In genomic region chr19:10416380-10417257, GRCh38 we compare ENCODE assay signal across 8 cellular contexts. TPM values are rescaled to one million over a fixed set of nuclear protein-coding genes. Genes with fewer than 3 reads are reported as not detected.
DNase-seq lines count a peak whose midpoint lies in the region; ATAC-seq and TF ChIP-seq lines count a peak whose summit lies in the region.

No MANE protein-coding gene starts in this region.

- peaks cover 29% of the 10 kb centered on the region for H3K27me3 Mint-ChIP-seq in activated naive CD4-positive, alpha-beta T cell treated with anti-CD3 and anti-CD28 coated beads, Interleukin-2, amount 50 U/mL, for 24 hours

- H3K36me3 ChIP-seq in GM23248 (ENCODE audit: low read depth) (no peaks in the 10 kb centered on the region), MM.1S (replicated peaks; ENCODE audit: insufficient read depth, low read length) (no peaks in the 10 kb centered on the region), trophoblast cell (ENCODE audit: control insufficient read depth in 1 of 2, insufficient read depth in 2 of 2, low read length in 2 of 2) (no peaks in the 10 kb centered on the region), transverse colon (no peaks in the 10 kb centered on the region)

- peak overlapping the region; percentile 59 for H4K8ac ChIP-seq in trophoblast cell (ENCODE audit: low read depth, low read length)

- peak; percentile 96 for DNase-seq in ELF-1 (ENCODE audit: low read depth, low spot score)
- DNase-seq in GM23248, result peak; percentile 93
- peak; percentile 94 for DNase-seq in MM.1S
- peak; percentile 92 for DNase-seq in Right ventricle myocardium inferior (ENCODE audit: missing footprints)
- peak; percentile 95 to 98 for DNase-seq in trophoblast cell
- DNase-seq in transverse colon, result peak; percentile 90

- no peaks in the 10 kb centered on the region for H3K79me2 ChIP-seq in GM23248 (ENCODE audit: insufficient read depth)
- H3K79me2 ChIP-seq in MM.1S (ENCODE audit: low read length), result peaks cover 10% of the 10 kb centered on the region
- H3K79me2 ChIP-seq in trophoblast cell (ENCODE audit: control insufficient read depth, insufficient read depth, low read length, poor library complexity), result no peaks in the 10 kb centered on the region

- no peak overlapping the region for H4K91ac ChIP-seq in trophoblast cell (ENCODE audit: low read depth, low read length)

- TF ChIP-seq EP300 in transverse colon (IDR thresholded peaks at IDR 0.05; ENCODE audit: low read depth), result peak; percentile 21

- H3K4me2 ChIP-seq in GM23248 (ENCODE audit: unreplicated experiment) (peak overlapping the region; percentile 92), MM.1S (ENCODE audit: low read depth, low read length) (peak overlapping the region; percentile 77), trophoblast cell (ENCODE audit: low read length) (peak overlapping the region; percentile 62)

- no peak overlapping the region for H2BK5ac ChIP-seq in trophoblast cell (ENCODE audit: low read depth, low read length, poor library complexity)

- peaks cover 3% of the 10 kb centered on the region for H3K79me1 ChIP-seq in trophoblast cell (ENCODE audit: low read length)

- TF ChIP-seq CTCF in MM.1S (IDR thresholded peaks at IDR 0.05; ENCODE audit: low read length) (peak; percentile 98), transverse colon (IDR thresholded peaks at IDR 0.05) (peak; percentile 66 to 93 (median 86))

- H3K9ac ChIP-seq in GM23248 (peak overlapping the region; percentile 72), MM.1S (ENCODE audit: low read length) (peak overlapping the region; percentile 83), trophoblast cell (ENCODE audit: low read length) (no peak overlapping the region)

- in situ Hi-C loops in GM23248 (cut with MboI), result no loop called here
- in situ Hi-C loops in transverse colon (cut with MboI; ENCODE audit: low pct_ligation_motif_present in 1 of 4, low pct_unique_long_range_greater_than_20kb in 1 of 4, low sequenced_read_pairs in 3 of 4), result no loop called here

- no peak overlapping the region for H2AK5ac ChIP-seq in trophoblast cell (ENCODE audit: low read length)

- peak overlapping the region; percentile 14 for H3K18ac ChIP-seq in trophoblast cell (ENCODE audit: low read length)

- H2BK12ac ChIP-seq in trophoblast cell (ENCODE audit: low read length), result no peak overlapping the region

- intact Hi-C loops in Right ventricle myocardium inferior (cut with DNase I), result no loop called here
- intact Hi-C loops in transverse colon (cut with DNase I; ENCODE audit: low total_unique reads), result no loop called here

- H3K4me1 ChIP-seq in GM23248 (ENCODE audit: insufficient read depth) (peaks cover 7% of the 10 kb centered on the region; the same call in 1 of the 2 replicates), MM.1S (ENCODE audit: low read length) (peaks cover 38% of the 10 kb centered on the region), trophoblast cell (ENCODE audit: control insufficient read depth in 1 of 2, insufficient read depth in 2 of 2, low read length in 2 of 2) (peaks cover 3 to 17% of the 10 kb centered on the region in 2 experiments), transverse colon (peaks cover 9 to 42% (median 32%) of the 10 kb centered on the region in 4 donors)

- H3K36me3 Mint-ChIP-seq in activated naive CD4-positive, alpha-beta T cell treated with anti-CD3 and anti-CD28 coated beads, Interleukin-2, amount 50 U/mL, for 24 hours, result no peaks in the 10 kb centered on the region

- H3K4me3 ChIP-seq in GM23248, result peak overlapping the region; percentile 84
- peak overlapping the region; percentile 77 for H3K4me3 ChIP-seq in MM.1S (ENCODE audit: low read length)
- peak overlapping the region; percentile 16 for H3K4me3 ChIP-seq in trophoblast cell (ENCODE audit: low read depth, low read length)
- H3K4me3 ChIP-seq in transverse colon, result peak overlapping the region in 3 of 4 donors; percentile 23 to 52 (median 42)

- peaks cover 53% of the 10 kb centered on the region for H3K4me1 Mint-ChIP-seq in activated naive CD4-positive, alpha-beta T cell treated with anti-CD3 and anti-CD28 coated beads, Interleukin-2, amount 50 U/mL, for 24 hours

- no peak overlapping the region for H3K14ac ChIP-seq in trophoblast cell (ENCODE audit: low read length)

- peak overlapping the region; percentile 98 for H2AFZ ChIP-seq in GM23248
- peak overlapping the region; percentile 60; the same call in 1 of the 2 replicates for H2AFZ ChIP-seq in MM.1S (ENCODE audit: low read length)
- peak overlapping the region; percentile 87 for H2AFZ ChIP-seq in trophoblast cell (ENCODE audit: insufficient read depth, low read length, poor library complexity)

- 5 to 7% methylated on average over 54 to 67 of the region's 67 CpGs for WGBS in GM23248 (ENCODE audit: low coverage in 1 of 2, low lambda C conversion rate in 2 of 2, missing lambda C conversion rate in 2 of 2), 2 experiments
- WGBS in trophoblast cell (ENCODE audit: extremely low coverage, insufficient coverage, insufficient read length), result no CpG with 5 or more reads among the region's 67 CpGs
- 3% methylated on average over 60 of the region's 67 CpGs; no CpG with 5 or more reads in 1 of the 2 donors for WGBS in transverse colon (ENCODE audit: low coverage in 1 of 2), 2 donors

- H3K9me2 ChIP-seq in GM23248 (ENCODE audit: insufficient read depth) (no peaks in the 10 kb centered on the region), MM.1S (replicated peaks; ENCODE audit: insufficient read depth, low read length) (no peaks in the 10 kb centered on the region)

- peak overlapping the region; percentile 94 for H3K27ac Mint-ChIP-seq in activated naive CD4-positive, alpha-beta T cell treated with anti-CD3 and anti-CD28 coated beads, Interleukin-2, amount 50 U/mL, for 24 hours

- H4K12ac ChIP-seq in trophoblast cell (ENCODE audit: low read depth, low read length), result peak overlapping the region; percentile 45

- H4K20me1 ChIP-seq in GM23248 (ENCODE audit: insufficient read depth) (no peaks in the 10 kb centered on the region), MM.1S (ENCODE audit: insufficient read depth, low read length) (no peaks in the 10 kb centered on the region)

- H3K9me3 ChIP-seq in GM23248 (ENCODE audit: low read depth), result no peaks in the 10 kb centered on the region
- no peaks in the 10 kb centered on the region for H3K9me3 ChIP-seq in MM.1S (replicated peaks; ENCODE audit: insufficient read depth, low read length)
- peaks cover 12% of the 10 kb centered on the region for H3K9me3 ChIP-seq in trophoblast cell (ENCODE audit: insufficient read depth, low read depth, low read length)
- peaks cover 0 to 3% of the 10 kb centered on the region in 2 donors for H3K9me3 ChIP-seq in transverse colon

- H3F3A ChIP-seq in GM23248 (ENCODE audit: insufficient read depth) (peaks cover 18% of the 10 kb centered on the region; the same call in 1 of the 2 replicates), MM.1S (ENCODE audit: insufficient read depth, low read length) (peaks cover 69% of the 10 kb centered on the region)

- no peak overlapping the region for H3K23ac ChIP-seq in trophoblast cell (ENCODE audit: low read length)

- H3K4ac ChIP-seq in trophoblast cell (ENCODE audit: low read depth, low read length), result no peak overlapping the region

- ATAC-seq in SK-N-SH treated with all-trans-retinoic acid at 6 μM for 48 hours, result peak; percentile 68
- peak; percentile 80 for ATAC-seq in Right ventricle myocardium inferior

- H3K27ac ChIP-seq in GM23248 (no peak overlapping the region), MM.1S (ENCODE audit: low read length) (peak overlapping the region; percentile 90), trophoblast cell (ENCODE audit: low read depth, low read length) (no peak overlapping the region), transverse colon (peak overlapping the region; percentile 34 to 59 (median 40))

- H3K27me3 ChIP-seq in GM23248 (replicated peaks; ENCODE audit: insufficient read depth) (peaks cover 17% of the 10 kb centered on the region; the same call in 1 of the 2 replicates), MM.1S (replicated peaks; ENCODE audit: insufficient read depth, low read length) (no peaks in the 10 kb centered on the region), trophoblast cell (ENCODE audit: insufficient read depth, low read length) (peaks cover 48% of the 10 kb centered on the region), transverse colon (peaks cover 80% of the 10 kb centered on the region)

- H3K9me3 Mint-ChIP-seq in activated naive CD4-positive, alpha-beta T cell treated with anti-CD3 and anti-CD28 coated beads, Interleukin-2, amount 50 U/mL, for 24 hours, result no peaks in the 10 kb centered on the region

- peak overlapping the region; percentile 64 for H3K4me3 Mint-ChIP-seq in activated naive CD4-positive, alpha-beta T cell treated with anti-CD3 and anti-CD28 coated beads, Interleukin-2, amount 50 U/mL, for 24 hours

- no peak for TF ChIP-seq POLR2A in transverse colon (IDR thresholded peaks at IDR 0.05)

- no peak overlapping the region for H2BK120ac ChIP-seq in trophoblast cell (ENCODE audit: insufficient read depth, low read length, poor library complexity)

TF ChIP-seq in SK-N-SH treated with all-trans-retinoic acid at 6 μM for 48 hours, 23 proteins besides CTCF, POLR2A, EP300 and RAD21 (continues in another document):
- 0 out of 2 replicates have a peak, but pooled peaks have one; percentile 15 for TF ChIP-seq TCF4 (CRISPR knock-in tag; IDR thresholded peaks at IDR 0.05; ENCODE audit: borderline replicate concordance)
- TF ChIP-seq ISL1 (CRISPR knock-in tag; IDR thresholded peaks at IDR 0.05), result no peak; the same call in 1 of the 2 replicates
- no peak for TF ChIP-seq RARB (CRISPR knock-in tag; IDR thresholded peaks at IDR 0.05)

RNA-seq across cellular contexts. Expression of gene PDE4A, which starts 3.7 kb away (rescaled TPM):
- total RNA-seq in GM23248 (2014; rRNA removed; shearing (Covaris generic)), result 2.4 and 4.7 TPM in 2 replicates
- 15.9 and 17.4 TPM in 2 replicates for polyA plus RNA-seq in GM23248 (2016; fragmentation: Nextera tagmentation; extraction: Ambion mirVana)
- total RNA-seq in Right ventricle myocardium inferior, result 37.0 TPM
- 1.2 and 1.3 TPM in 2 replicates for polyA plus RNA-seq in trophoblast cell (2013)
- 10 to 100 TPM in 3 of 4 donors, 1 to 10 TPM in 1; 9.0 to 15.9 (median 13.1) TPM for total RNA-seq in transverse colon

RNA-seq across cellular contexts. Expression of gene CDC37, which starts 13.3 kb away (rescaled TPM):
- 268 and 301 TPM in 2 replicates for total RNA-seq in GM23248 (2014; rRNA removed; shearing (Covaris generic))
- polyA plus RNA-seq in GM23248 (2016; fragmentation: Nextera tagmentation; extraction: Ambion mirVana), result 288 and 291 TPM in 2 replicates
- total RNA-seq in Right ventricle myocardium inferior (155 TPM), transverse colon (100 to 1,000 TPM; 125 to 168 (median 162) TPM)
- 163 and 166 TPM in 2 replicates for polyA plus RNA-seq in trophoblast cell (2013)

RNA-seq across cellular contexts. Expression of gene TYK2, which starts 36.2 kb away (rescaled TPM):
- total RNA-seq in GM23248 (2014; rRNA removed; shearing (Covaris generic)), result 64.1 and 85.5 TPM in 2 replicates
- polyA plus RNA-seq in GM23248 (2016; fragmentation: Nextera tagmentation; extraction: Ambion mirVana), result 54.3 and 60.4 TPM in 2 replicates
- total RNA-seq in Right ventricle myocardium inferior (67.1 TPM), transverse colon (100 to 1,000 TPM; 111 to 463 (median 201) TPM)
- 62.0 and 64.7 TPM in 2 replicates for polyA plus RNA-seq in trophoblast cell (2013)

Comparison
In these comparisons a context has a peak if more than half of its experiments do, and no peak if none do; other contexts are left out.
1. H3K27ac ChIP-seq: peak in MM.1S (single experiment) and transverse colon (4 of 4); none in GM23248 (single experiment) and trophoblast cell (single experiment).
2. H3K4me3 ChIP-seq: peak in every context shown above with its lines; median percentile 84 in GM23248; 77 in MM.1S; 42 in transverse colon; 16 in trophoblast cell.
3. Peak in every context shown above with its lines, with median percentiles within 50 percentile points of each other: DNase-seq, H2AFZ ChIP-seq and H3K4me2 ChIP-seq.